26 cellular contexts compared by ENCODE assay signal in genomic region chr6:112785408-112785807, GRCh38.
"Had no signal": no experiment of that assay in that cellular context is flagged by ENCODE, and none has a peak within 500 bp of the region (broad histone marks: within the 10 kb centered on the region; RNA-seq: fewer than 3 reads in every experiment).

No MANE protein-coding gene starts in this region.

- H3K4me1 ChIP-seq: left ventricle myocardium inferior, prostate gland, sigmoid colon, uterus had no signal

- H3K27ac ChIP-seq: left ventricle myocardium inferior, neural progenitor cell, neutrophil, sigmoid colon, uterus had no signal

- DNase-seq: hypothalamus; immature natural killer cell; left ventricle myocardium inferior; mesendoderm; naive B cell; natural killer cell; nephron progenitor cell; occipital lobe; posterior cingulate gyrus; retina; sigmoid colon; stimulated activated CD4-positive, alpha-beta T cell treated with anti-CD3 and anti-CD28 coated beads, Interleukin-1b, Interleukin-23, amount 100 ng/mL, for 48 hours; stimulated activated CD4-positive, alpha-beta T cell treated with anti-CD3 and anti-CD28 coated beads, Interleukin-2, amount 100 ng/mL, for 48 hours; stimulated activated CD4-positive, alpha-beta T cell treated with anti-CD3 and anti-CD28 coated beads, Interleukin-4, amount 100 ng/mL, for 4 hours; stimulated activated CD8-positive, alpha-beta memory T cell treated with anti-CD3 and anti-CD28 coated beads, Interleukin-4, amount 100 ng/mL, for 48 hours; stimulated activated naive CD4-positive, alpha-beta T cell treated with Interleukin-2 at 50 U/mL for 16 hours; stimulated activated naive CD8-positive, alpha-beta T cell treated with anti-CD3 and anti-CD28 coated beads, Interleukin-15, amount 100 ng/mL, for 72 hours; substantia nigra; uterus had no signal

- H3K9me3 ChIP-seq: left ventricle myocardium inferior, neutrophil, prostate gland, sigmoid colon, tibial nerve, uterus had no signal

- H3K4me3 ChIP-seq: left ventricle myocardium inferior, lung, neural progenitor cell, prostate gland, sigmoid colon, smooth muscle cell, tibial nerve, uterus had no signal

- H3K27me3 ChIP-seq: neural progenitor cell, neutrophil, sigmoid colon, tibial nerve, uterus had no signal

- FAIRE-seq: islet of Langerhans had no signal

- H3K36me3 ChIP-seq: left ventricle myocardium inferior, neural progenitor cell, neutrophil, prostate gland, sigmoid colon, tibial nerve, uterus had no signal
